ENCODE assay signal across 8 cellular contexts in genomic region chr2:241701155-241701404, GRCh38. TPM values are rescaled to one million over a fixed set of nuclear protein-coding genes. Genes with fewer than 3 reads are reported as not detected.
DNase-seq lines count a peak whose midpoint lies in the region; ATAC-seq and TF ChIP-seq lines count a peak whose summit lies in the region.

No MANE protein-coding gene starts in this region.

- H3K27ac ChIP-seq in SK-N-MC (peak overlapping the region; percentile 87; the same call in 1 of the 2 replicates), sigmoid colon (peak overlapping the region; percentile 86 to 95 (median 93))

- H3K9me3 ChIP-seq in SK-N-MC (ENCODE audit: low read depth, low read length) = no peaks in the 10 kb centered on the region
- H3K9me3 ChIP-seq in sigmoid colon = no peaks in the 10 kb centered on the region

- peaks cover 0 to 25% (median 18%) of the 10 kb centered on the region in 4 donors for H3K4me1 ChIP-seq in sigmoid colon

- WGBS in sigmoid colon, 2 donors = 0 to 1% methylated on average over 16 of the region's 16 CpGs

- no peak for TF ChIP-seq EP300 in sigmoid colon (IDR thresholded peaks at IDR 0.05)

- no peaks in the 10 kb centered on the region for H3K27me3 ChIP-seq in sigmoid colon

- H3K4me3 ChIP-seq in AG09309 (ENCODE audit: control insufficient read depth, low read depth, low read length) (peak overlapping the region; percentile 76), SK-N-MC (peak overlapping the region; percentile 94), sigmoid colon (peak overlapping the region; percentile 67 to 91 (median 86))

- no peak for DNase-seq in AG09309 (ENCODE audit: low read depth)
- no peak for DNase-seq in SK-N-MC (ENCODE audit: low read depth, low spot score)
- DNase-seq in fibroblast of peridontal ligament (ENCODE audit: extremely low read depth) = peak; percentile 67
- no peak for DNase-seq in sigmoid colon
- DNase-seq in occipital lobe (lab: John Stamatoyannopoulos, UW) = no peak
- no peak for DNase-seq in GM03348 (ENCODE audit: low spot score)
- DNase-seq in germinal center (ENCODE audit: low spot score) = no peak

- peak overlapping the region; percentile 95 for H3K9ac ChIP-seq in SK-N-MC (ENCODE audit: insufficient read length)

- TF ChIP-seq CTCF in AG09309 (IDR thresholded peaks at IDR 0.05; ENCODE audit: control insufficient read depth, insufficient read depth, low read depth, low read length, missing control alignments) = peak; percentile 41
- peak in 3 of 4 experiments; percentile 29 to 47 (median 35) for TF ChIP-seq CTCF in sigmoid colon (IDR thresholded peaks at IDR 0.05)

- intact Hi-C loops in sigmoid colon (cut with DNase I) = loop anchor here (2.0 to 10.0 kb wide), 5 partner anchors 14 to 346 kb away; partner anchors contain the start of genes ATG4B, DTYMK, FARP2 and STK25

- H3K36me3 ChIP-seq in SK-N-MC (ENCODE audit: insufficient read depth, low read length) = peaks cover 16% of the 10 kb centered on the region
- H3K36me3 ChIP-seq in sigmoid colon = peaks cover 0 to 18% (median 7%) of the 10 kb centered on the region in 4 donors

- peak; percentile 29 for ATAC-seq in GM18508 (IDR thresholded peaks at IDR 0.05; ENCODE audit: insufficient read depth, unreplicated experiment)

- no peak for TF ChIP-seq POLR2A in sigmoid colon (IDR thresholded peaks at IDR 0.05)

RNA-seq across cellular contexts. Expression of gene ING5, which starts 0.8 kb away (rescaled TPM):
- total RNA-seq in sigmoid colon (10 to 100 TPM; 21.1 to 49.8 (median 29.9) TPM), occipital lobe (23.4 TPM)
- 10 to 100 TPM in 2 of 3 donors, 1 to 10 TPM in 1; 9.6 to 31.8 (median 20.1) TPM for polyA plus RNA-seq in sigmoid colon

RNA-seq across cellular contexts. Expression of gene DTYMK, which starts 14.5 kb away (rescaled TPM):
- total RNA-seq in sigmoid colon = 10 to 100 TPM in 2 of 4 donors, 1 to 10 TPM in 2; 7.4 to 13.8 (median 10.8) TPM
- 10 to 100 TPM; 18.6 to 53.0 (median 23.8) TPM for polyA plus RNA-seq in sigmoid colon
- 10.0 TPM for total RNA-seq in occipital lobe

RNA-seq across cellular contexts. Expression of gene D2HGDH, which starts 33.4 kb away (rescaled TPM):
- total RNA-seq in sigmoid colon (10 to 100 TPM; 10.7 to 26.9 (median 13.3) TPM), occipital lobe (8.0 TPM)
- polyA plus RNA-seq in sigmoid colon = 10 to 100 TPM in 1 of 3 donors, 1 to 10 TPM in 2; 6.0 to 36.9 (median 8.6) TPM
